In the genomic region with DNA sequence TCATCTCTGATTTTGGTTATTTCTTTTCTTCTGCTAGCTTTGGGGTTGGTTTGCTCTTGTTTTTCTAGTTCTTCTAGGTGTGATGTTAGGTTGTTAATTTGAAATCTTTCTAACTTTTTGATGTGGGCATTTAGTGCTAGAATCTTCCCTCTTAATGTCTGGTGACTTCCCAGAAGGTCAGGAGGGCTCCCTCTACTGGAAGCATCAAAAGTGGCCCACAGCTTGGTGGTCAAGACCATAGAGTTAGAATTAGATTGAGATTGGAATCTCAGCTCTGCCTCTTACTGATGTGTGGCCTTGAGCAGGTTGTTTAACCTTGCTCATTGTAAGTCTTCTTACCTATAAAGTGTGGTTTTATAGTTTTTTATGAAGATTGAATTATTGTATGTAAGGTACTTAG, we compare ENCODE assay signal across 11 cellular contexts.
A peak's percentile ranks its signal among the peaks of the same experiment; 100 is the strongest.
DNase-seq lines count a peak whose midpoint lies in the region; ATAC-seq and TF ChIP-seq lines count a peak whose summit lies in the region.
"Had no signal": no experiment of that assay in that cellular context is flagged by ENCODE, and none has a peak within 500 bp of the region (broad histone marks: within the 10 kb centered on the region; RNA-seq: fewer than 3 reads in every experiment).

No MANE protein-coding gene starts in this region.

- no peak for ATAC-seq in foreskin keratinocyte
- ATAC-seq in HG02642 (IDR thresholded peaks at IDR 0.05; ENCODE audit: poor library complexity, unreplicated experiment): no peak

- no peak overlapping the region for H3K27ac ChIP-seq in foreskin keratinocyte
- H3K27ac ChIP-seq: esophagus squamous epithelium, thoracic aorta had no signal

- peak; percentile 43 for TF ChIP-seq CTCF in AG09309 (IDR thresholded peaks at IDR 0.05; ENCODE audit: control insufficient read depth, insufficient read depth, low read depth, low read length, missing control alignments)
- peak; percentile 23 for TF ChIP-seq CTCF in GM10266 (IDR thresholded peaks at IDR 0.05; ENCODE audit: control insufficient read depth, insufficient read depth, low read depth, missing control alignments)
- peak; percentile 51 for TF ChIP-seq CTCF in foreskin keratinocyte (conservative IDR thresholded peaks at IDR 0.05)

- no peak overlapping the region for H3K4me3 ChIP-seq in AG09309 (ENCODE audit: control insufficient read depth, low read depth, low read length)
- H3K4me3 ChIP-seq: esophagus squamous epithelium, thoracic aorta had no signal

- in situ Hi-C loops in G401 (cut with HindIII; ENCODE audit: low sequenced_read_pairs): no loop called here

- no peaks in the 10 kb centered on the region for H3K4me1 ChIP-seq in foreskin keratinocyte

- no peak for DNase-seq in AG09309 (ENCODE audit: low read depth)
- no peak for DNase-seq in GM10266 (ENCODE audit: extremely low spot score)
- DNase-seq in RKO (ENCODE audit: low spot score): peak; percentile 27
- no peak for DNase-seq in foreskin keratinocyte
- DNase-seq in G401 (ENCODE audit: low spot score): no peak
- DNase-seq in NCI-H2171 (lab: John Stamatoyannopoulos, UW): no peak
- no peak for DNase-seq in dedifferentiated amniotic fluid mesenchymal stem cell (ENCODE audit: extremely low spot score)
- DNase-seq: activated B cell treated with CpG ODN at 0.5 μM for 24 hours, esophagus squamous epithelium had no signal

- H3K27me3 ChIP-seq in foreskin keratinocyte: peaks cover 2% of the 10 kb centered on the region
- H3K27me3 ChIP-seq: esophagus squamous epithelium had no signal
